In the genomic region with DNA sequence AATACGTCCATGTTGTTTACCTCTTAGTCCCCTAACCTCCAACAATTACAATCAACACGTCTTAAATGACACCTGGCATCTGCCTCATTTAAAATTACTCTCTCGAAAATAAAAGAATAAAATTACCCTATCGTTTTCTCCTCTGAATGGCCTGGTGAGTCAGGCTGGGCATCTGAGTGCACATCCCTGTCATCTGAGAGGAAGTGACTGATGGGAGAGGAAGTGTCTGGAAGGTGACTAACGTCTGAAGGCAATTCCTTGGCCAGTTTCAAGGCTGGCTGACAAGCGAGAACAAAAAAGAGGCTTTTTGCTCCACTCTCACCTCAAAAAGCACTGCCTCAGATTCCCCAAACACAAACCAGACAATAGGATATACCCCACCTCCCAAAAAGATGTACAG, we compare ENCODE assay signal across 9 cellular contexts. TPM values are rescaled to one million over a fixed set of nuclear protein-coding genes. Genes with fewer than 3 reads are reported as not detected.
DNase-seq lines count a peak whose midpoint lies in the region; ATAC-seq and TF ChIP-seq lines count a peak whose summit lies in the region.
"Had no signal": no experiment of that assay in that cellular context is flagged by ENCODE, and none has a peak within 500 bp of the region (broad histone marks: within the 10 kb centered on the region; RNA-seq: fewer than 3 reads in every experiment).

No MANE protein-coding gene starts in this region.

- no peaks in the 10 kb centered on the region for H3K27me3 Mint-ChIP-seq in T-helper 2 cell treated with Interferon-gamma antibody and Interleukin-4, amounts not matched to agents 5 μg/mL and 100 μg/mL, for 36 hours (ENCODE audit: low read depth)
- no peaks in the 10 kb centered on the region for H3K27me3 Mint-ChIP-seq in effector memory CD8-positive, alpha-beta T cell

- no peak for TF ChIP-seq CTCF in WERI-Rb-1 (IDR thresholded peaks at IDR 0.05; ENCODE audit: low read depth, low read length)

- H3K4me3 ChIP-seq in skeletal muscle satellite cell (ENCODE audit: low read length) (peak overlapping the region; percentile 57), WERI-Rb-1 (ENCODE audit: low read depth, low read length) (no peak overlapping the region)

- peak overlapping the region; percentile 69 for H3K4me2 ChIP-seq in skeletal muscle satellite cell (ENCODE audit: low read length)

- H3K9me3 Mint-ChIP-seq in T-helper 2 cell treated with Interferon-gamma antibody and Interleukin-4, amounts not matched to agents 5 μg/mL and 100 μg/mL, for 36 hours: no peaks in the 10 kb centered on the region
- no peaks in the 10 kb centered on the region for H3K9me3 Mint-ChIP-seq in effector memory CD8-positive, alpha-beta T cell
- H3K9me3 Mint-ChIP-seq: nephron had no signal

- H3K9ac ChIP-seq in skeletal muscle satellite cell (ENCODE audit: low read depth, low read length): peak overlapping the region; percentile 80

- no peak overlapping the region for H3K4me3 Mint-ChIP-seq in T-helper 2 cell treated with Interferon-gamma antibody and Interleukin-4, amounts not matched to agents 5 μg/mL and 100 μg/mL, for 36 hours
- H3K4me3 Mint-ChIP-seq in effector memory CD8-positive, alpha-beta T cell: no peak overlapping the region
- H3K4me3 Mint-ChIP-seq: nephron had no signal

- H3K4me1 Mint-ChIP-seq in T-helper 2 cell treated with Interferon-gamma antibody and Interleukin-4, amounts not matched to agents 5 μg/mL and 100 μg/mL, for 36 hours (ENCODE audit: low read depth): peaks cover 47% of the 10 kb centered on the region
- H3K4me1 Mint-ChIP-seq in effector memory CD8-positive, alpha-beta T cell (ENCODE audit: low read depth in 2 of 2): peaks cover 40 to 55% of the 10 kb centered on the region in 2 donors

- H3K36me3 ChIP-seq in skeletal muscle satellite cell (ENCODE audit: insufficient read depth, low read length) (peaks cover 7% of the 10 kb centered on the region), WERI-Rb-1 (no peaks in the 10 kb centered on the region)

- H3K27me3 ChIP-seq in skeletal muscle satellite cell (ENCODE audit: control insufficient read depth, insufficient read depth, low read length): no peaks in the 10 kb centered on the region
- H3K27me3 ChIP-seq in WERI-Rb-1 (ENCODE audit: insufficient read depth, low read depth, severe bottlenecking): no peaks in the 10 kb centered on the region

- H3K27ac Mint-ChIP-seq in T-helper 2 cell treated with Interferon-gamma antibody and Interleukin-4, amounts not matched to agents 5 μg/mL and 100 μg/mL, for 36 hours: no peak overlapping the region
- H3K27ac Mint-ChIP-seq in effector memory CD8-positive, alpha-beta T cell: peak overlapping the region; percentile 54 to 84
- H3K27ac Mint-ChIP-seq: nephron had no signal

- peak; percentile 27 for DNase-seq in T-helper 2 cell treated with Interferon-gamma antibody and Interleukin-4, amounts not matched to agents 5 μg/mL and 100 μg/mL, for 36 hours (ENCODE audit: low spot score)
- DNase-seq in T-helper 2 cell: no peak
- peak; percentile 90 for DNase-seq in NOMO-1 treated with DMSO at 0.1 percent for 48 hours (lab: John Stamatoyannopoulos, UW; ENCODE audit: unreplicated experiment)
- DNase-seq in effector memory CD8-positive, alpha-beta T cell: no peak
- no peak for DNase-seq in central memory CD4-positive, alpha-beta T cell
- no peak for DNase-seq in WERI-Rb-1

- ATAC-seq in effector memory CD8-positive, alpha-beta T cell (replicated peaks): peak; percentile 35
- ATAC-seq in HG03108 (IDR thresholded peaks at IDR 0.05; ENCODE audit: unreplicated experiment): no peak

- no peak overlapping the region for H3K27ac ChIP-seq in WERI-Rb-1

- H3K36me3 Mint-ChIP-seq in T-helper 2 cell treated with Interferon-gamma antibody and Interleukin-4, amounts not matched to agents 5 μg/mL and 100 μg/mL, for 36 hours (ENCODE audit: low read depth): peaks cover 13% of the 10 kb centered on the region
- H3K36me3 Mint-ChIP-seq in effector memory CD8-positive, alpha-beta T cell (ENCODE audit: insufficient read depth): no peaks in the 10 kb centered on the region

- H3K4me1 ChIP-seq in skeletal muscle satellite cell (ENCODE audit: control insufficient read depth, insufficient read depth, low read length): peaks cover 56% of the 10 kb centered on the region

- H3K9me3 ChIP-seq in skeletal muscle satellite cell (replicated peaks; ENCODE audit: low read length): no peaks in the 10 kb centered on the region
- H3K9me3 ChIP-seq in WERI-Rb-1 (ENCODE audit: severe bottlenecking): no peaks in the 10 kb centered on the region

RNA-seq across cellular contexts. Expression of gene MAPKAP1, which starts 57.7 kb away (rescaled TPM):
- total RNA-seq in skeletal muscle satellite cell (2012; rRNA removed): 87.4 and 87.7 TPM in 2 replicates

Comparison
In these comparisons a context has a peak if more than half of its experiments do, and no peak if none do; other contexts are left out.
1. DNase-seq: peak in T-helper 2 cell treated with Interferon-gamma antibody and Interleukin-4, amounts not matched to agents 5 μg/mL and 100 μg/mL, for 36 hours (single experiment) and NOMO-1 treated with DMSO at 0.1 percent for 48 hours (single experiment); none in T-helper 2 cell (0 of 5), effector memory CD8-positive, alpha-beta T cell (0 of 3), central memory CD4-positive, alpha-beta T cell (single experiment) and WERI-Rb-1 (single experiment).